ENCODE assay signal across 1 cellular context in the genomic region with DNA sequence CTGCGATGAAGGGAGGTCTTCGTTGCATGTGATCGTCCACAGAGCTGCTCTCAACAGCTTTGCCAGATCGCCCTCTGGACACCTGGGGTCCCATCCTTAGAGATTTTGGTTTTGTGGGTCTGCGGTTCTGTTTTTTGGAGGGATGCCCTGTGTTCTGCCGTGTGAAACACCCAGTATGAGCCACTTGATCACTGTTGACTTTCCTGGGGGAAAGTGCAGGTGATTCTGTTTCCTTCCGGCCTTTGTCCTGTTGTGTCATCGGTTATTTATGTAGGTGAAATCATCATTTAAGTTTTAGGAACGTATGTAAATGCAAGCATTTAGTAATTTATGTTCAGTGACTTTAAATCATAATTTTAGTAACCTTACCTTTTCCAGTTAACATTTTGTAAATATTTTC.
A peak's percentile ranks its signal among the peaks of the same experiment; 100 is the strongest.
TF ChIP-seq lines count a peak whose summit lies in the region.

No MANE protein-coding gene starts in this region.

TF ChIP-seq in HepG2, 621 proteins besides CTCF, POLR2A, EP300 and RAD21:
- TF ChIP-seq AHDC1 (CRISPR knock-in tag; IDR thresholded peaks at IDR 0.05; ENCODE audit: borderline replicate concordance): 0 out of 2 replicates have a peak, but pooled peaks have one; percentile 13
- no peak for TF ChIP-seq CEBPG (CRISPR knock-in tag; IDR thresholded peaks at IDR 0.05)
- TF ChIP-seq, protein P1, sequence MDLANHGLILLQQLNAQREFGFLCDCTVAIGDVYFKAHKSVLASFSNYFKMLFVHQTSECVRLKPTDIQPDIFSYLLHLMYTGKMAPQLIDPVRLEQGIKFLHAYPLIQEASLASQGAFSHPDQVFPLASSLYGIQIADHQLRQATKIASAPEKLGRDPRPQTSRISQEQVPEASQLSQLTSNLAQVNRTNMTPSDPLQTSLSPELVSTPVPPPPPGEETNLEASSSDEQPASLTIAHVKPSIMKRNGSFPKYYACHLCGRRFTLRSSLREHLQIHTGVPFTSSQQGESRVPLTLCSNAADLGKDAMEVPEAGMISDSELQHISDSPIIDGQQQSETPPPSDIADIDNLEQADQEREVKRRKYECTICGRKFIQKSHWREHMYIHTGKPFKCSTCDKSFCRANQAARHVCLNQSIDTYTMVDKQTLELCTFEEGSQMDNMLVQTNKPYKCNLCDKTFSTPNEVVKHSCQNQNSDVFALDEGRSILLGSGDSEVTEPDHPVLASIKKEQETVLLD (CRISPR knock-in tag; IDR thresholded peaks at IDR 0.05; ENCODE audit: low read depth): no peak
- TF ChIP-seq MED13 (CRISPR knock-in tag; IDR thresholded peaks at IDR 0.05): no peak
- no peak for TF ChIP-seq GABPA (IDR thresholded peaks at IDR 0.05; ENCODE audit: low read depth, low read length)
- TF ChIP-seq GABPA (CRISPR knock-in tag; IDR thresholded peaks at IDR 0.05; ENCODE audit: low read depth): no peak
- TF ChIP-seq, protein P2, sequence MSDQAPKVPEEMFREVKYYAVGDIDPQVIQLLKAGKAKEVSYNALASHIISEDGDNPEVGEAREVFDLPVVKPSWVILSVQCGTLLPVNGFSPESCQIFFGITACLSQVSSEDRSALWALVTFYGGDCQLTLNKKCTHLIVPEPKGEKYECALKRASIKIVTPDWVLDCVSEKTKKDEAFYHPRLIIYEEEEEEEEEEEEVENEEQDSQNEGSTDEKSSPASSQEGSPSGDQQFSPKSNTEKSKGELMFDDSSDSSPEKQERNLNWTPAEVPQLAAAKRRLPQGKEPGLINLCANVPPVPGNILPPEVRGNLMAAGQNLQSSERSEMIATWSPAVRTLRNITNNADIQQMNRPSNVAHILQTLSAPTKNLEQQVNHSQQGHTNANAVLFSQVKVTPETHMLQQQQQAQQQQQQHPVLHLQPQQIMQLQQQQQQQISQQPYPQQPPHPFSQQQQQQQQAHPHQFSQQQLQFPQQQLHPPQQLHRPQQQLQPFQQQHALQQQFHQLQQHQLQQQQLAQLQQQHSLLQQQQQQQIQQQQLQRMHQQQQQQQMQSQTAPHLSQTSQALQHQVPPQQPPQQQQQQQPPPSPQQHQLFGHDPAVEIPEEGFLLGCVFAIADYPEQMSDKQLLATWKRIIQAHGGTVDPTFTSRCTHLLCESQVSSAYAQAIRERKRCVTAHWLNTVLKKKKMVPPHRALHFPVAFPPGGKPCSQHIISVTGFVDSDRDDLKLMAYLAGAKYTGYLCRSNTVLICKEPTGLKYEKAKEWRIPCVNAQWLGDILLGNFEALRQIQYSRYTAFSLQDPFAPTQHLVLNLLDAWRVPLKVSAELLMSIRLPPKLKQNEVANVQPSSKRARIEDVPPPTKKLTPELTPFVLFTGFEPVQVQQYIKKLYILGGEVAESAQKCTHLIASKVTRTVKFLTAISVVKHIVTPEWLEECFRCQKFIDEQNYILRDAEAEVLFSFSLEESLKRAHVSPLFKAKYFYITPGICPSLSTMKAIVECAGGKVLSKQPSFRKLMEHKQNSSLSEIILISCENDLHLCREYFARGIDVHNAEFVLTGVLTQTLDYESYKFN (CRISPR knock-in tag; conservative IDR thresholded peaks at IDR 0.05): 0 out of 2 replicates have a peak, but pooled peaks have one; percentile 30
- TF ChIP-seq KDM6A (CRISPR knock-in tag; IDR thresholded peaks at IDR 0.05; ENCODE audit: low read depth): no peak
- TF ChIP-seq ZNF543 (CRISPR knock-in tag; IDR thresholded peaks at IDR 0.05): no peak
- peak; percentile 43; the same call in 1 of the 2 replicates for TF ChIP-seq ZNF670 (CRISPR knock-in tag; IDR thresholded peaks at IDR 0.05; ENCODE audit: borderline replicate concordance)
- peak; percentile 47; the same call in 1 of the 2 replicates for TF ChIP-seq ETV5 (CRISPR knock-in tag; IDR thresholded peaks at IDR 0.05; ENCODE audit: borderline replicate concordance)
- no peak for TF ChIP-seq HNF1A (IDR thresholded peaks at IDR 0.05; ENCODE audit: low read depth)
- no peak for TF ChIP-seq HNF1A (CRISPR knock-in tag; IDR thresholded peaks at IDR 0.05; ENCODE audit: borderline replicate concordance)
- no peak for TF ChIP-seq HOXA5 (CRISPR knock-in tag; IDR thresholded peaks at IDR 0.05)
- TF ChIP-seq HMG20B (CRISPR knock-in tag; conservative IDR thresholded peaks at IDR 0.05): no peak
- no peak for TF ChIP-seq TARDBP (CRISPR knock-in tag; IDR thresholded peaks at IDR 0.05)
- TF ChIP-seq FOXJ3 (CRISPR knock-in tag; IDR thresholded peaks at IDR 0.05; ENCODE audit: borderline replicate concordance): no peak
- TF ChIP-seq ZNF83 (CRISPR knock-in tag; IDR thresholded peaks at IDR 0.05; ENCODE audit: borderline replicate concordance): no peak
- TF ChIP-seq U2AF2 (IDR thresholded peaks at IDR 0.05; ENCODE audit: low read depth, low read length): no peak
- TF ChIP-seq NKX3-1 (CRISPR knock-in tag; IDR thresholded peaks at IDR 0.05): no peak
- no peak for TF ChIP-seq ZNF629 (CRISPR knock-in tag; conservative IDR thresholded peaks at IDR 0.05)
- no peak for TF ChIP-seq RCOR2 (CRISPR knock-in tag; IDR thresholded peaks at IDR 0.05)
- TF ChIP-seq HNF1B (CRISPR knock-in tag; IDR thresholded peaks at IDR 0.05): no peak
- TF ChIP-seq, protein P3, sequence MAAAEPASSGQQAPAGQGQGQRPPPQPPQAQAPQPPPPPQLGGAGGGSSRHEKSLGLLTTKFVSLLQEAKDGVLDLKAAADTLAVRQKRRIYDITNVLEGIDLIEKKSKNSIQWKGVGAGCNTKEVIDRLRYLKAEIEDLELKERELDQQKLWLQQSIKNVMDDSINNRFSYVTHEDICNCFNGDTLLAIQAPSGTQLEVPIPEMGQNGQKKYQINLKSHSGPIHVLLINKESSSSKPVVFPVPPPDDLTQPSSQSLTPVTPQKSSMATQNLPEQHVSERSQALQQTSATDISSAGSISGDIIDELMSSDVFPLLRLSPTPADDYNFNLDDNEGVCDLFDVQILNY (CRISPR knock-in tag; conservative IDR thresholded peaks at IDR 0.05): no peak
- 0 out of 2 replicates have a peak, but pooled peaks have one; percentile 16 for TF ChIP-seq SAP130 (CRISPR knock-in tag; IDR thresholded peaks at IDR 0.05; ENCODE audit: low read depth)
- no peak for TF ChIP-seq ZNF879 (CRISPR knock-in tag; IDR thresholded peaks at IDR 0.05)
